Comparison of ENCODE assay signal across 8 cellular contexts in genomic region chr7:151057038-151057736, GRCh38. TPM values are rescaled to one million over a fixed set of nuclear protein-coding genes. Genes with fewer than 3 reads are reported as not detected.
DNase-seq lines count a peak whose midpoint lies in the region; ATAC-seq and TF ChIP-seq lines count a peak whose summit lies in the region.

No MANE protein-coding gene starts in this region.

- no peaks in the 10 kb centered on the region for H3K9me3 ChIP-seq in CD4-positive, CD25-positive, alpha-beta regulatory T cell (ENCODE audit: control insufficient read depth in 2 of 2, low read length in 2 of 2)
- H3K9me3 ChIP-seq in tibial nerve: no peaks in the 10 kb centered on the region

- WGBS in tibial nerve, 2 donors: 6 to 7% methylated on average over 25 to 26 of the region's 26 CpGs

- no peak for DNase-seq in CD4-positive, CD25-positive, alpha-beta regulatory T cell
- DNase-seq in activated naive CD8-positive, alpha-beta T cell treated with anti-CD3 and anti-CD28 coated beads, Interleukin-2, amount 10 ng/mL, durations not matched to agents 7 days and 5 days: no peak
- DNase-seq in tibial nerve (ENCODE audit: low spot score in 2 of 2) (no peak), NCI-H1417 treated with DMSO at 0.1 percent for 48 hours (lab: John Stamatoyannopoulos, UW) (no peak), NCI-H2171 treated with DMSO at 0.1 percent for 48 hours (lab: John Stamatoyannopoulos, UW) (no peak)

- H3K27ac ChIP-seq in CD4-positive, CD25-positive, alpha-beta regulatory T cell (ENCODE audit: insufficient read depth, low read length, poor library complexity, severe bottlenecking): no peak overlapping the region
- H3K27ac ChIP-seq in layer of hippocampus (ENCODE audit: low read depth, low read length) (peak overlapping the region; percentile 52), tibial nerve (peak overlapping the region in 2 of 4 donors; percentile 95 to 97)

- ATAC-seq in CD4-positive, CD25-positive, alpha-beta regulatory T cell (ENCODE audit: low read depth in 2 of 2): no peak
- ATAC-seq in GM19463 (IDR thresholded peaks at IDR 0.05; ENCODE audit: unreplicated experiment) (peak; percentile 10), HG03460 (IDR thresholded peaks at IDR 0.05; ENCODE audit: unreplicated experiment) (peak; percentile 1)
- ATAC-seq in activated naive CD8-positive, alpha-beta T cell treated with anti-CD3 and anti-CD28 coated beads, Interleukin-2, amount 10 ng/mL, durations not matched to agents 7 days and 5 days (ENCODE audit: low read depth): peak; percentile 8

- H3K36me3 ChIP-seq in CD4-positive, CD25-positive, alpha-beta regulatory T cell (ENCODE audit: control insufficient read depth, insufficient read depth, low read length): no peaks in the 10 kb centered on the region
- peaks cover 0 to 32% (median 0%) of the 10 kb centered on the region in 3 donors for H3K36me3 ChIP-seq in tibial nerve

- peaks cover 0 to 64% (median 15%) of the 10 kb centered on the region in 4 donors for H3K4me1 Mint-ChIP-seq in CD4-positive, CD25-positive, alpha-beta regulatory T cell
- peaks cover 38% of the 10 kb centered on the region for H3K4me1 Mint-ChIP-seq in activated naive CD8-positive, alpha-beta T cell treated with anti-CD3 and anti-CD28 coated beads, Interleukin-2, amount 10 ng/mL, durations not matched to agents 7 days and 5 days

- POLR2A ChIA-PET in activated naive CD8-positive, alpha-beta T cell treated with anti-CD3 and anti-CD28 coated beads, Interleukin-2, amount 10 ng/mL, durations not matched to agents 7 days and 5 days (lab: Charles Lee): interaction anchor here (1.6 to 4.1 kb wide), 2 partner anchors 23 to 25 kb away, joined by 3 to 32 read pairs; partner anchors contain the start of genes FASTK and TMUB1

- peak overlapping the region; percentile 89 to 97 (median 95) for H3K4me3 Mint-ChIP-seq in CD4-positive, CD25-positive, alpha-beta regulatory T cell
- H3K4me3 Mint-ChIP-seq in activated naive CD8-positive, alpha-beta T cell treated with anti-CD3 and anti-CD28 coated beads, Interleukin-2, amount 10 ng/mL, durations not matched to agents 7 days and 5 days: peak overlapping the region; percentile 98

- H3K27ac Mint-ChIP-seq in CD4-positive, CD25-positive, alpha-beta regulatory T cell: peak overlapping the region; percentile 33 to 93 (median 86)
- peak overlapping the region; percentile 93 for H3K27ac Mint-ChIP-seq in activated naive CD8-positive, alpha-beta T cell treated with anti-CD3 and anti-CD28 coated beads, Interleukin-2, amount 10 ng/mL, durations not matched to agents 7 days and 5 days

- peaks cover 12% of the 10 kb centered on the region for H3K36me3 Mint-ChIP-seq in CD4-positive, CD25-positive, alpha-beta regulatory T cell
- peaks cover 9% of the 10 kb centered on the region for H3K36me3 Mint-ChIP-seq in activated naive CD8-positive, alpha-beta T cell treated with anti-CD3 and anti-CD28 coated beads, Interleukin-2, amount 10 ng/mL, durations not matched to agents 7 days and 5 days

- TF ChIP-seq POLR2A in tibial nerve (IDR thresholded peaks at IDR 0.05): no peak

- peaks cover 46% of the 10 kb centered on the region for H3K4me1 ChIP-seq in CD4-positive, CD25-positive, alpha-beta regulatory T cell (ENCODE audit: control insufficient read depth, insufficient read depth, low read length, poor library complexity, severe bottlenecking)
- H3K4me1 ChIP-seq in tibial nerve: peaks cover 0 to 43% (median 34%) of the 10 kb centered on the region in 4 donors

- no peaks in the 10 kb centered on the region for H3K27me3 Mint-ChIP-seq in CD4-positive, CD25-positive, alpha-beta regulatory T cell
- H3K27me3 Mint-ChIP-seq in activated naive CD8-positive, alpha-beta T cell treated with anti-CD3 and anti-CD28 coated beads, Interleukin-2, amount 10 ng/mL, durations not matched to agents 7 days and 5 days: no peaks in the 10 kb centered on the region

- no peaks in the 10 kb centered on the region for H3K27me3 ChIP-seq in CD4-positive, CD25-positive, alpha-beta regulatory T cell (ENCODE audit: control insufficient read depth, insufficient read depth, low read length)
- no peaks in the 10 kb centered on the region for H3K27me3 ChIP-seq in layer of hippocampus (ENCODE audit: control insufficient read depth, insufficient read depth, low read length)
- H3K27me3 ChIP-seq in tibial nerve: peaks cover 0 to 4% of the 10 kb centered on the region in 2 donors

- no peak for TF ChIP-seq EP300 in tibial nerve (IDR thresholded peaks at IDR 0.05)

- peaks cover 0 to 1% (median 0%) of the 10 kb centered on the region in 7 donors for H3K9me3 Mint-ChIP-seq in CD4-positive, CD25-positive, alpha-beta regulatory T cell
- no peaks in the 10 kb centered on the region for H3K9me3 Mint-ChIP-seq in activated naive CD8-positive, alpha-beta T cell treated with anti-CD3 and anti-CD28 coated beads, Interleukin-2, amount 10 ng/mL, durations not matched to agents 7 days and 5 days

- peak overlapping the region; percentile 92 for H3K4me3 ChIP-seq in CD4-positive, CD25-positive, alpha-beta regulatory T cell (ENCODE audit: low read depth, low read length)
- peak overlapping the region; percentile 39 to 91 (median 79) for H3K4me3 ChIP-seq in tibial nerve

- TF ChIP-seq CTCF in tibial nerve (IDR thresholded peaks at IDR 0.05): no peak

RNA-seq across cellular contexts. Expression of gene CDK5, which starts 0.5 kb away (rescaled TPM):
- total RNA-seq in CD4-positive, CD25-positive, alpha-beta regulatory T cell: 7.6 TPM
- 10 to 100 TPM; 15.7 to 20.7 (median 17.6) TPM for polyA plus RNA-seq in CD4-positive, CD25-positive, alpha-beta regulatory T cell
- total RNA-seq in activated naive CD8-positive, alpha-beta T cell treated with anti-CD3 and anti-CD28 coated beads, Interleukin-2, amount 10 ng/mL, durations not matched to agents 7 days and 5 days: 10 to 100 TPM; 15.3 to 15.9 TPM
- total RNA-seq in tibial nerve: 10 to 100 TPM in 1 of 4 donors, 1 to 10 TPM in 3; 3.6 to 13.1 (median 7.1) TPM

RNA-seq across cellular contexts. Expression of gene SLC4A2, which starts 2.2 kb away (rescaled TPM):
- total RNA-seq in CD4-positive, CD25-positive, alpha-beta regulatory T cell: 71.7 TPM
- 10 to 100 TPM; 11.6 to 13.9 (median 12.3) TPM for polyA plus RNA-seq in CD4-positive, CD25-positive, alpha-beta regulatory T cell
- 10 to 100 TPM; 86.8 to 89.9 TPM for total RNA-seq in activated naive CD8-positive, alpha-beta T cell treated with anti-CD3 and anti-CD28 coated beads, Interleukin-2, amount 10 ng/mL, durations not matched to agents 7 days and 5 days
- total RNA-seq in tibial nerve: 100 to 1,000 TPM in 1 of 4 donors, 10 to 100 TPM in 3; 74.3 to 111 (median 91.4) TPM

RNA-seq across cellular contexts. Expression of gene ASIC3, which starts 8.9 kb away (rescaled TPM):
- 5.9 TPM for total RNA-seq in CD4-positive, CD25-positive, alpha-beta regulatory T cell
- not detected for polyA plus RNA-seq in CD4-positive, CD25-positive, alpha-beta regulatory T cell
- 1 to 10 TPM; 4.7 to 6.0 TPM for total RNA-seq in activated naive CD8-positive, alpha-beta T cell treated with anti-CD3 and anti-CD28 coated beads, Interleukin-2, amount 10 ng/mL, durations not matched to agents 7 days and 5 days
- 1 to 10 TPM; 1.7 to 6.0 (median 4.0) TPM for total RNA-seq in tibial nerve

RNA-seq across cellular contexts. Expression of gene FASTK, which starts 23.4 kb away (rescaled TPM):
- 92.4 TPM for total RNA-seq in CD4-positive, CD25-positive, alpha-beta regulatory T cell
- 10 to 100 TPM; 39.5 to 53.3 (median 46.6) TPM for polyA plus RNA-seq in CD4-positive, CD25-positive, alpha-beta regulatory T cell
- 100 to 1,000 TPM in 1 of 2 experiments, 10 to 100 TPM in 1; 96.5 to 100 TPM for total RNA-seq in activated naive CD8-positive, alpha-beta T cell treated with anti-CD3 and anti-CD28 coated beads, Interleukin-2, amount 10 ng/mL, durations not matched to agents 7 days and 5 days
- total RNA-seq in tibial nerve: 100 to 1,000 TPM in 1 of 4 donors, 10 to 100 TPM in 3; 69.9 to 139 (median 79.7) TPM

RNA-seq across cellular contexts. Expression of gene TMUB1, which starts 26.1 kb away (rescaled TPM):
- total RNA-seq in CD4-positive, CD25-positive, alpha-beta regulatory T cell: 53.9 TPM
- polyA plus RNA-seq in CD4-positive, CD25-positive, alpha-beta regulatory T cell: 10 to 100 TPM; 41.1 to 54.6 (median 48.3) TPM
- total RNA-seq in activated naive CD8-positive, alpha-beta T cell treated with anti-CD3 and anti-CD28 coated beads, Interleukin-2, amount 10 ng/mL, durations not matched to agents 7 days and 5 days: 10 to 100 TPM; 75.7 to 78.3 TPM
- 10 to 100 TPM; 24.3 to 61.5 (median 33.8) TPM for total RNA-seq in tibial nerve

Comparison
In these comparisons a context has a peak if more than half of its experiments do, and no peak if none do; other contexts are left out.
1. ATAC-seq: peak in GM19463 (single experiment), HG03460 (single experiment) and activated naive CD8-positive, alpha-beta T cell treated with anti-CD3 and anti-CD28 coated beads, Interleukin-2, amount 10 ng/mL, durations not matched to agents 7 days and 5 days (single experiment); none in CD4-positive, CD25-positive, alpha-beta regulatory T cell (0 of 2).